Comparison of ENCODE assay signal across 11 cellular contexts in the genomic region with DNA sequence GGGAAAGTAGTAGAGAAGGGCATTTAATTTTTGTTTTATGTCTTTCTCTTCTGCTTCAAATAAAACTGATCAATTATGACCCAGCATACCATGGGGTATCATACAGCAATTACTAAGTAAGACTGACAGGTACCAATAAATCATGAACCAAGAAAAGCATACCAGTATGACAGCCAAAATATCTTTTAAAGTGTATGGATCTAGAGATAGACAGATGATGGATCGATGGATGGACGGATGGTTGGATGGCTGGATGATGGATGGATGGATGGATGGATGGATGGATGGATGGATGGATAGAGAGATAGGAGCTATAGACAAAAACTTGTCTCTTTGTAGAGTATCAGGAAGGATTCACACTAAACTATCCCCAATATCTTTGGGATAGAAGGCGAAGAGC. TPM values are rescaled to one million over a fixed set of nuclear protein-coding genes. Genes with fewer than 3 reads are reported as not detected.
DNase-seq lines count a peak whose midpoint lies in the region; ATAC-seq, FAIRE-seq and TF ChIP-seq lines count a peak whose summit lies in the region.
"Had no signal": no experiment of that assay in that cellular context is flagged by ENCODE, and none has a peak within 500 bp of the region (broad histone marks: within the 10 kb centered on the region; RNA-seq: fewer than 3 reads in every experiment).

No MANE protein-coding gene starts in this region.

- FAIRE-seq in GM12891 (lab: Jason Lieb, UNC) = no peak
- FAIRE-seq: RCC 7860, TTC549, urothelium cell line had no signal

- peaks cover 3% of the 10 kb centered on the region for H3K27me3 Mint-ChIP-seq in activated naive CD4-positive, alpha-beta T cell treated with anti-CD3 and anti-CD28 coated beads, Interleukin-2, amount 10 ng/mL, durations not matched to agents 7 days and 5 days
- no peaks in the 10 kb centered on the region for H3K27me3 Mint-ChIP-seq in activated CD4-positive, alpha-beta memory T cell treated with anti-CD3 and anti-CD28 coated beads, Interleukin-2, amount 10 ng/mL, durations not matched to agents 7 days and 5 days
- H3K27me3 Mint-ChIP-seq in memory B cell = no peaks in the 10 kb centered on the region
- no peaks in the 10 kb centered on the region for H3K27me3 Mint-ChIP-seq in type B pancreatic cell

- POLR2A ChIA-PET in activated CD4-positive, alpha-beta memory T cell treated with anti-CD3 and anti-CD28 coated beads, Interleukin-2, amount 10 ng/mL, durations not matched to agents 7 days and 5 days (lab: Charles Lee) = interaction anchor here (1.4 to 4.1 kb wide), 4 partner anchors 12 to 161 kb away, joined by 3 to 66 read pairs (median 16); a partner anchor contains a TSS

- H3K4me1 Mint-ChIP-seq in activated naive CD4-positive, alpha-beta T cell treated with anti-CD3 and anti-CD28 coated beads, Interleukin-2, amount 10 ng/mL, durations not matched to agents 7 days and 5 days = peaks cover 76% of the 10 kb centered on the region
- peaks cover 75% of the 10 kb centered on the region for H3K4me1 Mint-ChIP-seq in activated CD4-positive, alpha-beta memory T cell treated with anti-CD3 and anti-CD28 coated beads, Interleukin-2, amount 10 ng/mL, durations not matched to agents 7 days and 5 days
- H3K4me1 Mint-ChIP-seq in memory B cell (peaks cover 33% of the 10 kb centered on the region), type B pancreatic cell (ENCODE audit: unreplicated experiment) (peaks cover 32% of the 10 kb centered on the region)

- peaks cover 23% of the 10 kb centered on the region for H3K36me3 Mint-ChIP-seq in activated naive CD4-positive, alpha-beta T cell treated with anti-CD3 and anti-CD28 coated beads, Interleukin-2, amount 10 ng/mL, durations not matched to agents 7 days and 5 days
- peaks cover 5 to 6% of the 10 kb centered on the region in 2 donors for H3K36me3 Mint-ChIP-seq in activated naive CD4-positive, alpha-beta T cell treated with anti-CD3 and anti-CD28 coated beads, Interleukin-2, amount 50 U/mL, for 72 hours
- H3K36me3 Mint-ChIP-seq in activated CD4-positive, alpha-beta memory T cell treated with anti-CD3 and anti-CD28 coated beads, Interleukin-2, amount 10 ng/mL, durations not matched to agents 7 days and 5 days (ENCODE audit: low read depth) = peaks cover 47% of the 10 kb centered on the region
- H3K36me3 Mint-ChIP-seq in memory B cell (peaks cover 6% of the 10 kb centered on the region), type B pancreatic cell (peaks cover 3% of the 10 kb centered on the region)

- ATAC-seq in activated naive CD4-positive, alpha-beta T cell treated with anti-CD3 and anti-CD28 coated beads, Interleukin-2, amount 50 U/mL, for 72 hours = no peak
- no peak for ATAC-seq in memory B cell (ENCODE audit: low read depth)

- H3K27ac Mint-ChIP-seq in activated naive CD4-positive, alpha-beta T cell treated with anti-CD3 and anti-CD28 coated beads, Interleukin-2, amount 10 ng/mL, durations not matched to agents 7 days and 5 days = peak overlapping the region; percentile 81
- peak overlapping the region in 1 of 2 donors; percentile 22 for H3K27ac Mint-ChIP-seq in activated naive CD4-positive, alpha-beta T cell treated with anti-CD3 and anti-CD28 coated beads, Interleukin-2, amount 50 U/mL, for 72 hours
- H3K27ac Mint-ChIP-seq in activated CD4-positive, alpha-beta memory T cell treated with anti-CD3 and anti-CD28 coated beads, Interleukin-2, amount 10 ng/mL, durations not matched to agents 7 days and 5 days = peak overlapping the region; percentile 32
- H3K27ac Mint-ChIP-seq in memory B cell (peak overlapping the region; percentile 81), type B pancreatic cell (peak overlapping the region; percentile 34)

- DNase-seq in activated naive CD4-positive, alpha-beta T cell treated with anti-CD3 and anti-CD28 coated beads, Interleukin-2, amount 10 ng/mL, durations not matched to agents 7 days and 5 days = no peak
- no peak for DNase-seq in activated naive CD4-positive, alpha-beta T cell treated with anti-CD3 and anti-CD28 coated beads, Interleukin-2, amount 50 U/mL, for 72 hours (ENCODE audit: low spot score in 2 of 2)
- no peak for DNase-seq in activated CD4-positive, alpha-beta memory T cell treated with anti-CD3 and anti-CD28 coated beads, Interleukin-2, amount 10 ng/mL, durations not matched to agents 7 days and 5 days
- DNase-seq in memory B cell (ENCODE audit: low spot score in 2 of 2) (no peak), type B pancreatic cell (ENCODE audit: extremely low spot score, unreplicated experiment) (no peak), GM12891 (ENCODE audit: insufficient read length, low spot score) (no peak), NCI-H446 treated with DMSO at 0.1 percent for 48 hours (lab: John Stamatoyannopoulos, UW) (no peak), OCI-M1 (lab: John Stamatoyannopoulos, UW) (no peak)

- CTCF ChIA-PET in activated naive CD4-positive, alpha-beta T cell treated with anti-CD3 and anti-CD28 coated beads, Interleukin-2, amount 10 ng/mL, durations not matched to agents 7 days and 5 days (lab: Charles Lee) = interaction anchor here (0.9 to 1.7 kb wide), 3 partner anchors 35 to 161 kb away, joined by 3 to 6 read pairs (median 3); no protein-coding TSS in a partner anchor
- CTCF ChIA-PET in activated CD4-positive, alpha-beta memory T cell treated with anti-CD3 and anti-CD28 coated beads, Interleukin-2, amount 10 ng/mL, durations not matched to agents 7 days and 5 days (lab: Charles Lee) = interaction anchor here (1.0 to 2.4 kb wide), 2 partner anchors 46 to 161 kb away, joined by 3 to 14 read pairs; a partner anchor contains a TSS

- no peak for TF ChIP-seq POLR2A in GM12891 (IDR thresholded peaks at IDR 0.05; ENCODE audit: low read depth, low read length)

- peak overlapping the region; percentile 86 for H3K4me3 Mint-ChIP-seq in activated naive CD4-positive, alpha-beta T cell treated with anti-CD3 and anti-CD28 coated beads, Interleukin-2, amount 10 ng/mL, durations not matched to agents 7 days and 5 days
- H3K4me3 Mint-ChIP-seq in activated CD4-positive, alpha-beta memory T cell treated with anti-CD3 and anti-CD28 coated beads, Interleukin-2, amount 10 ng/mL, durations not matched to agents 7 days and 5 days = peak overlapping the region; percentile 94
- peak overlapping the region; percentile 62 for H3K4me3 Mint-ChIP-seq in memory B cell
- peak overlapping the region; percentile 78 for H3K4me3 Mint-ChIP-seq in type B pancreatic cell

- H3K9me3 Mint-ChIP-seq in activated naive CD4-positive, alpha-beta T cell treated with anti-CD3 and anti-CD28 coated beads, Interleukin-2, amount 10 ng/mL, durations not matched to agents 7 days and 5 days = no peaks in the 10 kb centered on the region
- no peaks in the 10 kb centered on the region for H3K9me3 Mint-ChIP-seq in activated naive CD4-positive, alpha-beta T cell treated with anti-CD3 and anti-CD28 coated beads, Interleukin-2, amount 50 U/mL, for 72 hours
- H3K9me3 Mint-ChIP-seq in activated CD4-positive, alpha-beta memory T cell treated with anti-CD3 and anti-CD28 coated beads, Interleukin-2, amount 10 ng/mL, durations not matched to agents 7 days and 5 days = no peaks in the 10 kb centered on the region
- H3K9me3 Mint-ChIP-seq in memory B cell = peaks cover 3% of the 10 kb centered on the region
- H3K9me3 Mint-ChIP-seq in type B pancreatic cell = peaks cover 5% of the 10 kb centered on the region

- no peak for TF ChIP-seq CTCF in type B pancreatic cell (conservative IDR thresholded peaks at IDR 0.05)

TF ChIP-seq in GM12891, 5 proteins besides CTCF, POLR2A, EP300 and RAD21:
- TF ChIP-seq POU2F2 (IDR thresholded peaks at IDR 0.05; ENCODE audit: low read depth, low read length) (no peak), POLR2AphosphoS5 (IDR thresholded peaks at IDR 0.05; ENCODE audit: low read depth, low read length) (no peak), SPI1 (IDR thresholded peaks at IDR 0.05; ENCODE audit: low read depth, low read length) (no peak), PAX5 (IDR thresholded peaks at IDR 0.05; ENCODE audit: insufficient read depth, low read length, severe bottlenecking) (no peak)

RNA-seq across cellular contexts. Expression of a gene that starts 1.4 kb away (rescaled TPM):
- total RNA-seq in activated naive CD4-positive, alpha-beta T cell treated with anti-CD3 and anti-CD28 coated beads, Interleukin-2, amount 50 U/mL, for 72 hours = 1 to 10 TPM; 4.5 to 8.7 TPM
- 10 to 100 TPM; 73.3 to 78.4 TPM for total RNA-seq in activated CD4-positive, alpha-beta memory T cell treated with anti-CD3 and anti-CD28 coated beads, Interleukin-2, amount 10 ng/mL, durations not matched to agents 7 days and 5 days
- 5.3 and 12.1 TPM in 2 replicates for total RNA-seq in type B pancreatic cell (ENCODE audit: low replicate concordance)
- polyA plus RNA-seq in GM12891 (2012; ENCODE audit: low read depth, missing spikeins) = 2.5 TPM

RNA-seq across cellular contexts. Expression of a gene that starts 18.0 kb away (rescaled TPM):
- total RNA-seq in activated naive CD4-positive, alpha-beta T cell treated with anti-CD3 and anti-CD28 coated beads, Interleukin-2, amount 50 U/mL, for 72 hours = 10 to 100 TPM in 1 of 2 donors, 1 to 10 TPM in 1; 2.8 to 30.1 TPM
- total RNA-seq in activated CD4-positive, alpha-beta memory T cell treated with anti-CD3 and anti-CD28 coated beads, Interleukin-2, amount 10 ng/mL, durations not matched to agents 7 days and 5 days = 1 to 10 TPM; 5.4 to 5.8 TPM
- 38.3 and 93.5 TPM in 2 replicates for total RNA-seq in type B pancreatic cell (ENCODE audit: low replicate concordance)
- polyA plus RNA-seq in GM12891 (2012; ENCODE audit: low read depth, missing spikeins) = 0.10 TPM
